In genomic region chr16:75138233-75138632, GRCh38 we compare ENCODE assay signal across 1 cellular context.
TF ChIP-seq lines count a peak whose summit lies in the region.

No MANE protein-coding gene starts in this region.

TF ChIP-seq in H1, 55 proteins besides CTCF, POLR2A, EP300 and RAD21:
- TF ChIP-seq KDM4A (IDR thresholded peaks at IDR 0.05; ENCODE audit: low read depth, low read length, severe bottlenecking) (no peak), SIRT6 (IDR thresholded peaks at IDR 0.05; ENCODE audit: low read length) (no peak), CTBP2 (IDR thresholded peaks at IDR 0.05; ENCODE audit: borderline replicate concordance, insufficient read depth, insufficient read length, low read length) (no peak), ZNF274 (IDR thresholded peaks at IDR 0.05; ENCODE audit: borderline replicate concordance, extremely low read depth, low read length) (no peak), ASH2L (IDR thresholded peaks at IDR 0.05; ENCODE audit: low read length) (no peak), KDM5A (IDR thresholded peaks at IDR 0.05; ENCODE audit: low read length) (no peak), SP4 (IDR thresholded peaks at IDR 0.05; ENCODE audit: low read length) (no peak), RBBP5 (IDR thresholded peaks at IDR 0.05; ENCODE audit: borderline replicate concordance, low read depth, low read length) (no peak), JUN (IDR thresholded peaks at IDR 0.05; ENCODE audit: low read depth, low read length) (no peak), BACH1 (IDR thresholded peaks at IDR 0.05; ENCODE audit: low read length) (no peak), TAF7 (optimal IDR thresholded peaks at IDR 0.05; ENCODE audit: borderline replicate concordance, low read depth, low read length) (no peak), FOSL1 (IDR thresholded peaks at IDR 0.05; ENCODE audit: insufficient read depth, low read depth, low read length) (no peak), EZH2 (IDR thresholded peaks at IDR 0.05; ENCODE audit: low read depth, low read length, severe bottlenecking) (no peak), BCL11A (IDR thresholded peaks at IDR 0.05; ENCODE audit: low read depth in 2 of 2, low read length in 2 of 2) (no peak)
